ENCODE assay signal across 1 cellular context in the genomic region with DNA sequence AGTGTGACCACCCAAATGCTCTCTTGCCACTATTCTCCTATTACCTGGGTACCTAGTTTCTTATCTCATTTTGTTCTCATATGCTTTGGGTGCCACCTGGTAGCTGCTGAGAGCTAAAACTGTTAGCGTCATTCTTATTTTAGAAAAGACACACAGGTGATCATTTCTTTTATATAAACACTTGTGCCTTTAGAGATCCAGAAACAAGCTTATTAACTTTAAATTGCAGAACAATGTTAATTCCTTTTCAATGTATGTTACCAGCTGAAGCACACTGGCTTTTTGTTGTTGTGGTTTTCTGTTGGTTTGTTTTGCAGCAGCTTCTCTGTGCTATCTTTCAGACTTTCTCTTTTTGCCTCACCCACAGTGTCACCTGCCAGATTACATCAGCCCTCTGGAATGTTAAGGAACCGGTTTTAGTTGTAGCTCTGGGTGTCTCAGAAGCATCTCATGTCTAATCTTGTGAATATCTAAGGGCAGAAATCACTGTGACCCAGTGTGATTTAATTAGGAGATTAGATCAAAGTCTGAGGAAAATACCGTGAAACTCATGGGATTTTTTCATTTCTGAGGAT.
TF ChIP-seq lines count a peak whose summit lies in the region.

No MANE protein-coding gene starts in this region.

TF ChIP-seq in K562, 482 proteins besides CTCF, POLR2A, EP300 and RAD21 (continued from another document):
- TF ChIP-seq ZNF764 (CRISPR knock-in tag; IDR thresholded peaks at IDR 0.05; ENCODE audit: low read depth): no peak
- peak; percentile 74; the same call in 1 of the 2 replicates for TF ChIP-seq JUND (IDR thresholded peaks at IDR 0.05; ENCODE audit: borderline replicate concordance, low read depth, low read length)
- peak; percentile 67; the same call in 1 of the 3 replicates for TF ChIP-seq JUND (tag; IDR thresholded peaks at IDR 0.05; ENCODE audit: borderline replicate concordance, low read depth, low read length)
- TF ChIP-seq ZEB2 (IDR thresholded peaks at IDR 0.05): peak; percentile 34; the same call in 1 of the 2 replicates
- TF ChIP-seq, protein P1, sequence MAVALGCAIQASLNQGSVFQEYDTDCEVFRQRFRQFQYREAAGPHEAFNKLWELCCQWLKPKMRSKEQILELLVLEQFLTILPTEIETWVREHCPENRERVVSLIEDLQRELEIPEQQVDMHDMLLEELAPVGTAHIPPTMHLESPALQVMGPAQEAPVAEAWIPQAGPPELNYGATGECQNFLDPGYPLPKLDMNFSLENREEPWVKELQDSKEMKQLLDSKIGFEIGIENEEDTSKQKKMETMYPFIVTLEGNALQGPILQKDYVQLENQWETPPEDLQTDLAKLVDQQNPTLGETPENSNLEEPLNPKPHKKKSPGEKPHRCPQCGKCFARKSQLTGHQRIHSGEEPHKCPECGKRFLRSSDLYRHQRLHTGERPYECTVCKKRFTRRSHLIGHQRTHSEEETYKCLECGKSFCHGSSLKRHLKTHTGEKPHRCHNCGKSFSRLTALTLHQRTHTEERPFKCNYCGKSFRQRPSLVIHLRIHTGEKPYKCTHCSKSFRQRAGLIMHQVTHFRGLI (CRISPR knock-in tag; IDR thresholded peaks at IDR 0.05): no peak
- peak; percentile 41; the same call in 1 of the 2 replicates for TF ChIP-seq SOX6 (IDR thresholded peaks at IDR 0.05)
- TF ChIP-seq ETV6 (IDR thresholded peaks at IDR 0.05; ENCODE audit: borderline replicate concordance in 1 of 2, low read depth in 2 of 2, low read length in 1 of 2): no peak
- no peak for TF ChIP-seq ETV6 (CRISPR knock-in tag; IDR thresholded peaks at IDR 0.05; ENCODE audit: borderline replicate concordance)
- TF ChIP-seq, protein P2, sequence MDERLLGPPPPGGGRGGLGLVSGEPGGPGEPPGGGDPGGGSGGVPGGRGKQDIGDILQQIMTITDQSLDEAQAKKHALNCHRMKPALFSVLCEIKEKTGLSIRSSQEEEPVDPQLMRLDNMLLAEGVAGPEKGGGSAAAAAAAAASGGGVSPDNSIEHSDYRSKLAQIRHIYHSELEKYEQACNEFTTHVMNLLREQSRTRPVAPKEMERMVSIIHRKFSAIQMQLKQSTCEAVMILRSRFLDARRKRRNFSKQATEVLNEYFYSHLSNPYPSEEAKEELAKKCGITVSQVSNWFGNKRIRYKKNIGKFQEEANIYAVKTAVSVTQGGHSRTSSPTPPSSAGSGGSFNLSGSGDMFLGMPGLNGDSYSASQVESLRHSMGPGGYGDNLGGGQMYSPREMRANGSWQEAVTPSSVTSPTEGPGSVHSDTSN (CRISPR knock-in tag; IDR thresholded peaks at IDR 0.05; ENCODE audit: low read depth): no peak
- TF ChIP-seq, protein P2 (tag; conservative IDR thresholded peaks at IDR 0.05; ENCODE audit: low read depth): no peak
- TF ChIP-seq, protein P3, sequence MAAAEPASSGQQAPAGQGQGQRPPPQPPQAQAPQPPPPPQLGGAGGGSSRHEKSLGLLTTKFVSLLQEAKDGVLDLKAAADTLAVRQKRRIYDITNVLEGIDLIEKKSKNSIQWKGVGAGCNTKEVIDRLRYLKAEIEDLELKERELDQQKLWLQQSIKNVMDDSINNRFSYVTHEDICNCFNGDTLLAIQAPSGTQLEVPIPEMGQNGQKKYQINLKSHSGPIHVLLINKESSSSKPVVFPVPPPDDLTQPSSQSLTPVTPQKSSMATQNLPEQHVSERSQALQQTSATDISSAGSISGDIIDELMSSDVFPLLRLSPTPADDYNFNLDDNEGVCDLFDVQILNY (CRISPR knock-in tag; IDR thresholded peaks at IDR 0.05): no peak
- peak in 1 of 2 experiments; percentile 80; a peak in 2 of 4 replicates for TF ChIP-seq TEAD1 (CRISPR knock-in tag; IDR thresholded peaks at IDR 0.05)
- TF ChIP-seq ATF7 (IDR thresholded peaks at IDR 0.05): peak; percentile 56
- TF ChIP-seq OTX1 (CRISPR knock-in tag; IDR thresholded peaks at IDR 0.05): no peak
- peak; percentile 67; the same call in 1 of the 2 replicates for TF ChIP-seq CTBP1 (IDR thresholded peaks at IDR 0.05; ENCODE audit: borderline replicate concordance)
- TF ChIP-seq, protein P4, sequence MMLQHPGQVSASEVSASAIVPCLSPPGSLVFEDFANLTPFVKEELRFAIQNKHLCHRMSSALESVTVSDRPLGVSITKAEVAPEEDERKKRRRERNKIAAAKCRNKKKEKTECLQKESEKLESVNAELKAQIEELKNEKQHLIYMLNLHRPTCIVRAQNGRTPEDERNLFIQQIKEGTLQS (IDR thresholded peaks at IDR 0.05): peak; percentile 39; the same call in 1 of the 2 replicates
- TF ChIP-seq, protein P4 (CRISPR knock-in tag; conservative IDR thresholded peaks at IDR 0.05): no peak
